In genomic region chr2:112494839-112495238, GRCh38 we compare ENCODE assay signal across 18 cellular contexts.
"Had no signal": no experiment of that assay in that cellular context is flagged by ENCODE, and none has a peak within 500 bp of the region (broad histone marks: within the 10 kb centered on the region; RNA-seq: fewer than 3 reads in every experiment).

No MANE protein-coding gene starts in this region.

- H3K4me1 ChIP-seq: breast epithelium, sigmoid colon had no signal

- H3K9me3 ChIP-seq: breast epithelium, lower lobe of right lung, mucosa of descending colon, sigmoid colon, upper lobe of left lung had no signal

- DNase-seq: activated CD4-positive, alpha-beta T cell treated with anti-CD3 and anti-CD28 coated beads, Interleukin-2, amount 50 U/mL, for 1 hour; activated CD8-positive, alpha-beta T cell treated with anti-CD3 and anti-CD28 coated beads, Interleukin-2, amount 10 ng/mL, durations not matched to agents 7 days and 5 days; activated naive CD4-positive, alpha-beta T cell; activated T-cell treated with anti-CD3 and anti-CD28 coated beads, Interleukin-2, amount 50 U/mL, for 24 hours; effector CD4-positive, alpha-beta T cell; erythroblast; foreskin fibroblast; lower lobe of right lung; mesendoderm; mucosa of descending colon; naive B cell; occipital lobe; retina; sigmoid colon; stimulated activated CD4-positive, alpha-beta T cell treated with anti-CD3 and anti-CD28 coated beads, Interleukin-15, amount 100 ng/mL, for 24 hours; upper lobe of left lung had no signal

- H3K4me3 ChIP-seq: breast epithelium, lower lobe of right lung, mucosa of descending colon, sigmoid colon, smooth muscle cell, upper lobe of left lung had no signal

- H3K36me3 ChIP-seq: breast epithelium had no signal

- H3K27ac ChIP-seq: breast epithelium, lower lobe of right lung, sigmoid colon, upper lobe of left lung had no signal

- H3K27me3 ChIP-seq: breast epithelium, sigmoid colon, upper lobe of left lung had no signal
